Comparison of ENCODE assay signal across 9 cellular contexts in the genomic region with DNA sequence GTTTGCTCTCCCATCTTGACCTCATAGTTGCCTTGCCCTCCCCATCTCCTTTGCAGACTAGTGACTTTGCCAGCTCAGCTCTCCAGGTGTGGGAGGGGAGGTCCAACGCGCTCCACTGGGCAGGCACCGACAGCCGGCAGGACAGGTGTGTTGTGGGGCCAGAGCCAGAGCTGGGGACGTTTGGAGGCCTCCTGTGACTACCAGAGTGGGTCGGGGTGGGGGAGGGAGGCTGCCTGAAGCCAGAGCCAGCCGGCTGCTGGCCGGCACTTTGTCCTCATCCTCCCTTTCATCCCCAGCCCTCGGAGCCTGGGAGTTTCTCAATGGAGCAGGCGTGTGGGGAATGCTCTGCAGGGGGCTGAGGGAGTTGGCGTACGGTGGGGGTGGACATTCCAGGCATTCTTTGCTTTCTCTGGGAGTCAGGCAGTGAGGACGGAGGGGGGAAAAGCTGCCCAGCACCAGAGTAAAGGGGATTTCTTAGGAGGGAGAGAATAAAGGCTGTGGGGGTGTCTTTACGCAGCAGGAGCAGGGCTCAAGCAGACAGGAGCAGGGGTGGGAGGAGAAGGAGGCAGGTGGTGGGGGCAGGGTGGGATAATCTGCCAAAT. TPM values are rescaled to one million over a fixed set of nuclear protein-coding genes. Genes with fewer than 3 reads are reported as not detected.
DNase-seq lines count a peak whose midpoint lies in the region; ATAC-seq, FAIRE-seq and TF ChIP-seq lines count a peak whose summit lies in the region.
"Had no signal": no experiment of that assay in that cellular context is flagged by ENCODE, and none has a peak within 500 bp of the region (broad histone marks: within the 10 kb centered on the region; RNA-seq: fewer than 3 reads in every experiment).

No MANE protein-coding gene starts in this region.

- H3K4me3 ChIP-seq in foreskin fibroblast (ENCODE audit: low read depth in 1 of 2, low read length in 2 of 2): no peak overlapping the region

- ATAC-seq in activated T-helper 17 cell treated with anti-CD3 and anti-CD28 coated beads, Interleukin-2, amount 50 U/mL, for 72 hours (replicated peaks): no peak

- H3K27ac Mint-ChIP-seq in progenitor cell of endocrine pancreas: peak overlapping the region; percentile 98
- H3K27ac Mint-ChIP-seq in activated T-helper 17 cell treated with anti-CD3 and anti-CD28 coated beads, Interleukin-2, amount 50 U/mL, for 72 hours: no peak overlapping the region

- H3K4me1 Mint-ChIP-seq in progenitor cell of endocrine pancreas (ENCODE audit: low read depth): peaks cover 27% of the 10 kb centered on the region
- peaks cover 12% of the 10 kb centered on the region for H3K4me1 Mint-ChIP-seq in activated T-helper 17 cell treated with anti-CD3 and anti-CD28 coated beads, Interleukin-2, amount 50 U/mL, for 72 hours

- peak; percentile 29 for DNase-seq in DMS 273 (lab: John Stamatoyannopoulos, UW; ENCODE audit: unreplicated experiment)
- no peak for DNase-seq in DMS 273 treated with DMSO at 0.1 percent for 48 hours (lab: John Stamatoyannopoulos, UW)
- peak; percentile 97 for DNase-seq in RCC 7860 (ENCODE audit: low spot score)
- peak; percentile 85 to 86 for DNase-seq in foreskin fibroblast
- peak; percentile 70 for DNase-seq in progenitor cell of endocrine pancreas (ENCODE audit: low spot score, unreplicated experiment)
- no peak for DNase-seq in medulla oblongata (ENCODE audit: extremely low spot score)
- no peak for DNase-seq in globus pallidus (ENCODE audit: low spot score)

- peak overlapping the region; percentile 37 for H3K4me3 Mint-ChIP-seq in progenitor cell of endocrine pancreas (ENCODE audit: low read depth)
- no peak overlapping the region for H3K4me3 Mint-ChIP-seq in activated T-helper 17 cell treated with anti-CD3 and anti-CD28 coated beads, Interleukin-2, amount 50 U/mL, for 72 hours

- H3K9me3 Mint-ChIP-seq in progenitor cell of endocrine pancreas (ENCODE audit: low read depth): no peaks in the 10 kb centered on the region
- no peaks in the 10 kb centered on the region for H3K9me3 Mint-ChIP-seq in activated T-helper 17 cell treated with anti-CD3 and anti-CD28 coated beads, Interleukin-2, amount 50 U/mL, for 72 hours

- FAIRE-seq in RCC 7860 (lab: Jason Lieb, UNC): peak; percentile 83
- FAIRE-seq: A204.1 had no signal

- no peaks in the 10 kb centered on the region for H3K27me3 Mint-ChIP-seq in progenitor cell of endocrine pancreas
- no peaks in the 10 kb centered on the region for H3K27me3 Mint-ChIP-seq in activated T-helper 17 cell treated with anti-CD3 and anti-CD28 coated beads, Interleukin-2, amount 50 U/mL, for 72 hours

- TF ChIP-seq CTCF in foreskin fibroblast (IDR thresholded peaks at IDR 0.05; ENCODE audit: low read depth, low read length) (no peak), progenitor cell of endocrine pancreas (IDR thresholded peaks at IDR 0.05; ENCODE audit: unreplicated experiment) (no peak)

- H3K36me3 Mint-ChIP-seq in progenitor cell of endocrine pancreas (ENCODE audit: insufficient read depth): peaks cover 6% of the 10 kb centered on the region
- peaks cover 26% of the 10 kb centered on the region for H3K36me3 Mint-ChIP-seq in activated T-helper 17 cell treated with anti-CD3 and anti-CD28 coated beads, Interleukin-2, amount 50 U/mL, for 72 hours (ENCODE audit: low read depth)

RNA-seq across cellular contexts. Expression of gene NUAK2, which starts 20.2 kb away (rescaled TPM):
- total RNA-seq in progenitor cell of endocrine pancreas: 4.5 and 5.6 TPM in 2 replicates
- total RNA-seq in activated T-helper 17 cell treated with anti-CD3 and anti-CD28 coated beads, Interleukin-2, amount 50 U/mL, for 72 hours: 1 to 10 TPM; 1.2 to 2.9 TPM

RNA-seq across cellular contexts. Expression of gene KLHDC8A, which starts 55.4 kb away (rescaled TPM):
- 0.18 and 0.36 TPM in 2 replicates for total RNA-seq in progenitor cell of endocrine pancreas
- total RNA-seq in activated T-helper 17 cell treated with anti-CD3 and anti-CD28 coated beads, Interleukin-2, amount 50 U/mL, for 72 hours: not detected

Comparison
In these comparisons a context has a peak if more than half of its experiments do, and no peak if none do; other contexts are left out.
1. DNase-seq: peak in DMS 273 (single experiment), RCC 7860 (single experiment), foreskin fibroblast (2 of 2) and progenitor cell of endocrine pancreas (single experiment); none in DMS 273 treated with DMSO at 0.1 percent for 48 hours (single experiment), medulla oblongata (single experiment) and globus pallidus (single experiment).